ENCODE assay signal across 20 cellular contexts in the genomic region with DNA sequence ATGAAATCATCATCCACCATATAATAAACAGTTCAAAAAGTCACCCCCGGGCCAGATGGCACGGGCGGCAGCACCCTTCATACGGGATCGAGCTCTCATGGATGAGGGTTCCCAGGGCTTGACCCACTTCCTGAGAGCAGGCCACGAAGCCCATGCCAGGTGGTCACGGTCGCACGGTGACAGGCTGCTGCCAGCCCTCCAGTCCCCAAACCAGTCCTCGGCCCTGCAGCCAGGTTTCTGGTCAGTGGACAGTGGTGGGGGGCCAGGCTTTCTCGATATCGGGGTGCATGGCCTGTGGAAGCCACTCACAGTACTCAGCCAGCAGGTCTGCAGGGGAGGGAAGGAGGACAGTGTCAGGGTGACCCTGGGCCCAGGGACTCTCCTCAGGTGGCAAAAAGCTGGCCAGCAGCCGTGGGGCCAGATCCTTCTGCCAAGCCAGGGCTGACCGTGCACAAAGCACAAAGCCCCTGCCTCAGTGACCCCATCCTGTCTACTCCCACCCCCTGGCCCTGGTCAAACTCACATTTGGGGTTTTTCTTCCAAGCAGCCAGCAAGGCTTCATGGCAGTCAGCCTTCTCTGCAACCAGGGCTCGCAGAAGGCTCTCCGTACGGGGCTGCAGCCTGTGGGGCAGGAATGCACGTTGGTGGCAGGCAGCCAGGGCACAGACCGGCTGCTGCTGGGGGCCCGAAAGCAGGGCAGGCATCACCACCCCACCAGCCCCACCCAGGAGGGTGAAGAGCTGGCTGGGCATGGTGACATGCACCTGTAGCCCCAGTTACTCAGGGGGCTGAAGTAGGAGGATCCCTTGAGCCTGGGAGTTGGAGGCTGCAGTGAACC. TPM values are rescaled to one million over a fixed set of nuclear protein-coding genes. Genes with fewer than 3 reads are reported as not detected.
DNase-seq lines count a peak whose midpoint lies in the region; ATAC-seq and TF ChIP-seq lines count a peak whose summit lies in the region.
"Had no signal": no experiment of that assay in that cellular context is flagged by ENCODE, and none has a peak within 500 bp of the region (broad histone marks: within the 10 kb centered on the region; RNA-seq: fewer than 3 reads in every experiment).

No MANE protein-coding gene starts in this region.

- H3K36me3 ChIP-seq in H7 (replicated peaks; ENCODE audit: control insufficient read depth, insufficient read depth, low read length), result peaks cover 11% of the 10 kb centered on the region

- ATAC-seq in sciatic nerve, result peak; percentile 5

- no peak for TF ChIP-seq CTCF in chondrocyte (IDR thresholded peaks at IDR 0.05)

- no peaks in the 10 kb centered on the region for H3K4me1 Mint-ChIP-seq in chondrocyte (ENCODE audit: low read depth)
- H3K4me1 Mint-ChIP-seq: IgD-negative memory B cell had no signal

- H3K4me3 ChIP-seq in H7 (ENCODE audit: insufficient read depth, low read depth, low read length), result no peak overlapping the region
- H3K4me3 ChIP-seq: SK-N-MC had no signal

- intact Hi-C loops in sciatic nerve (cut with DNase I), result no loop called here

- no peak overlapping the region for H3K27ac Mint-ChIP-seq in chondrocyte (ENCODE audit: unreplicated experiment)
- H3K27ac Mint-ChIP-seq: IgD-negative memory B cell had no signal

- no peaks in the 10 kb centered on the region for H3K27me3 ChIP-seq in H7 (ENCODE audit: control insufficient read depth, insufficient read depth, low read length)

- peaks cover 13% of the 10 kb centered on the region for H3K36me3 Mint-ChIP-seq in chondrocyte (ENCODE audit: low read depth)

- H3K27me3 Mint-ChIP-seq in chondrocyte (ENCODE audit: low read depth), result no peaks in the 10 kb centered on the region
- H3K27me3 Mint-ChIP-seq: CD8-positive, alpha-beta memory T cell; IgD-negative memory B cell had no signal

- H3K9me3 Mint-ChIP-seq in chondrocyte (ENCODE audit: low read depth), result no peaks in the 10 kb centered on the region
- H3K9me3 Mint-ChIP-seq: CD8-positive, alpha-beta memory T cell; IgD-negative memory B cell had no signal

- DNase-seq in G401 (ENCODE audit: low spot score) (peak; percentile 53), cerebellar cortex (ENCODE audit: low spot score) (peak; percentile 40), iPS-NIHi11 (ENCODE audit: low spot score) (peak; percentile 11), sciatic nerve (ENCODE audit: low spot score) (no peak), H7 (no peak), UCSD-AML1 (lab: John Stamatoyannopoulos, UW; ENCODE audit: unreplicated experiment) (no peak), chondrocyte (ENCODE audit: low spot score) (no peak)
- DNase-seq: Calu3; CD8-positive, alpha-beta memory T cell; DMS53; GF-D8; Karpas-422; NCI-H1694 treated with DMSO at 0.1 percent for 48 hours; NCI-H2081 treated with DMSO at 0.1 percent for 48 hours; NCI-H2171 treated with DMSO at 0.1 percent for 48 hours; NCI-H526; OCI-M1; SHP77 treated with DMSO at 0.1 percent for 48 hours had no signal

- in situ Hi-C loops in G401 (cut with HindIII; ENCODE audit: low sequenced_read_pairs), result no loop called here

- H3K4me3 Mint-ChIP-seq in chondrocyte (ENCODE audit: unreplicated experiment), result no peak overlapping the region
- H3K4me3 Mint-ChIP-seq: CD8-positive, alpha-beta memory T cell; IgD-negative memory B cell had no signal

RNA-seq across cellular contexts. Expression of a gene that starts 33.3 kb away (rescaled TPM):
- 869 and 1,083 TPM in 2 replicates for total RNA-seq in G401 (2014; rRNA removed; shearing (Covaris generic))
- total RNA-seq in sciatic nerve (979 TPM), chondrocyte (987 to 1,235 TPM (median 1,212 TPM) in 3 replicates)
- total RNA-seq in H7 (2014; rRNA removed; shearing (Covaris generic)), result 1,051 and 1,131 TPM in 2 replicates

RNA-seq across cellular contexts. Expression of a gene that starts 41.2 kb away (rescaled TPM):
- 39.4 and 46.6 TPM in 2 replicates for total RNA-seq in G401 (2014; rRNA removed; shearing (Covaris generic))
- total RNA-seq in sciatic nerve (16.9 TPM), chondrocyte (11.8 to 15.3 TPM (median 14.0 TPM) in 3 replicates)
- 40.7 and 43.1 TPM in 2 replicates for total RNA-seq in H7 (2014; rRNA removed; shearing (Covaris generic))

RNA-seq across cellular contexts. Expression of a gene that starts 45.7 kb away (rescaled TPM):
- total RNA-seq in G401 (2014; rRNA removed; shearing (Covaris generic)), result 8.4 and 11.8 TPM in 2 replicates
- total RNA-seq in sciatic nerve, result 4.0 TPM
- 5.0 and 6.7 TPM in 2 replicates for total RNA-seq in H7 (2014; rRNA removed; shearing (Covaris generic))
- 6.8 to 11.8 TPM (median 7.1 TPM) in 3 replicates for total RNA-seq in chondrocyte

Comparison
In these comparisons a context has a peak if more than half of its experiments do, and no peak if none do; other contexts are left out.
1. DNase-seq: peak in G401 (single experiment), cerebellar cortex (single experiment) and iPS-NIHi11 (single experiment); none in sciatic nerve (single experiment), H7 (single experiment), UCSD-AML1 (single experiment) and chondrocyte (single experiment).